In genomic region chr2:58521803-58522602, GRCh38 we compare ENCODE assay signal across 14 cellular contexts.
DNase-seq lines count a peak whose midpoint lies in the region; ATAC-seq and TF ChIP-seq lines count a peak whose summit lies in the region.
"Had no signal": no experiment of that assay in that cellular context is flagged by ENCODE, and none has a peak within 500 bp of the region (broad histone marks: within the 10 kb centered on the region; RNA-seq: fewer than 3 reads in every experiment).

No MANE protein-coding gene starts in this region.

- no peaks in the 10 kb centered on the region for H3K9me2 ChIP-seq in SK-N-SH

- no peaks in the 10 kb centered on the region for H3K27me3 Mint-ChIP-seq in activated naive CD8-positive, alpha-beta T cell treated with anti-CD3 and anti-CD28 coated beads for 36 hours
- H3K27me3 Mint-ChIP-seq in immature natural killer cell (ENCODE audit: low read depth in 3 of 3) = peaks cover 0 to 2% (median 1%) of the 10 kb centered on the region in 3 donors

- ATAC-seq in GM21390 (IDR thresholded peaks at IDR 0.05; ENCODE audit: unreplicated experiment) = no peak
- ATAC-seq: naive thymus-derived CD4-positive, alpha-beta T cell; T-cell had no signal

- CTCF ChIA-PET in SK-N-SH (lab: Yijun Ruan, JAX) = interaction anchor here (1.0 to 1.5 kb wide), 2 partner anchors 32 to 74 kb away, joined by 3 to 4 read pairs; no protein-coding TSS in a partner anchor

- no peak overlapping the region for H3K27ac Mint-ChIP-seq in activated naive CD8-positive, alpha-beta T cell treated with anti-CD3 and anti-CD28 coated beads for 36 hours
- no peak overlapping the region for H3K27ac Mint-ChIP-seq in immature natural killer cell
- H3K27ac Mint-ChIP-seq: activated CD4-positive, alpha-beta T cell treated with anti-CD3 and anti-CD28 coated beads, Interleukin-2, amount 10 ng/mL, durations not matched to agents 24 days and 14 days; naive thymus-derived CD4-positive, alpha-beta T cell; T-cell had no signal

- WGBS in SK-N-SH (ENCODE audit: low lambda C conversion rate) = 35% methylated on average over 8 of the region's 8 CpGs

- no peak for TF ChIP-seq CTCF in SK-N-SH (IDR thresholded peaks at IDR 0.05)

- no peaks in the 10 kb centered on the region for H3K36me3 Mint-ChIP-seq in activated naive CD8-positive, alpha-beta T cell treated with anti-CD3 and anti-CD28 coated beads for 36 hours
- H3K36me3 Mint-ChIP-seq in immature natural killer cell = no peaks in the 10 kb centered on the region
- H3K36me3 Mint-ChIP-seq: naive thymus-derived CD4-positive, alpha-beta T cell; T-cell had no signal

- no peaks in the 10 kb centered on the region for H3K9me3 Mint-ChIP-seq in activated naive CD8-positive, alpha-beta T cell treated with anti-CD3 and anti-CD28 coated beads for 36 hours
- H3K9me3 Mint-ChIP-seq in immature natural killer cell = no peaks in the 10 kb centered on the region
- H3K9me3 Mint-ChIP-seq: activated CD4-positive, alpha-beta T cell treated with anti-CD3 and anti-CD28 coated beads, Interleukin-2, amount 10 ng/mL, durations not matched to agents 24 days and 14 days; naive thymus-derived CD4-positive, alpha-beta T cell; T-cell had no signal

- H3K9ac ChIP-seq in SK-N-SH = no peak overlapping the region
- H3K9ac ChIP-seq: KMS-11 had no signal

- no peak for TF ChIP-seq RAD21 in SK-N-SH (IDR thresholded peaks at IDR 0.05; ENCODE audit: low read length)

- no peaks in the 10 kb centered on the region for H3K79me2 ChIP-seq in SK-N-SH (ENCODE audit: insufficient read depth)

- H3K4me2 ChIP-seq in SK-N-SH = no peak overlapping the region
- H3K4me2 ChIP-seq: KMS-11 had no signal

- no peaks in the 10 kb centered on the region; the same call in 1 of the 2 replicates for H3K27me3 ChIP-seq in SK-N-SH (ENCODE audit: insufficient read depth)

- peak; percentile 22 for DNase-seq in HCEC 1CT
- DNase-seq in NCI-H2107 treated with DMSO at 0.1 percent for 48 hours (lab: John Stamatoyannopoulos, UW; ENCODE audit: unreplicated experiment) = peak; percentile 89
- DNase-seq in SK-N-SH = peak; percentile 9
- peak; percentile 42 for DNase-seq in renal cortical epithelial cell (ENCODE audit: low read depth)
- DNase-seq in germinal center (ENCODE audit: low spot score) = no peak
- DNase-seq in activated naive CD8-positive, alpha-beta T cell treated with anti-CD3 and anti-CD28 coated beads for 36 hours = no peak
- no peak for DNase-seq in immature natural killer cell
- DNase-seq: activated CD4-positive, alpha-beta T cell treated with anti-CD3 and anti-CD28 coated beads, Interleukin-2, amount 10 ng/mL, durations not matched to agents 24 days and 14 days; activated effector memory CD4-positive, alpha-beta T cell treated with Interleukin-2 at 50 U/mL for 16 hours; islet precursor cell; naive thymus-derived CD4-positive, alpha-beta T cell; T-cell had no signal

- H3K9me3 ChIP-seq in SK-N-SH = no peaks in the 10 kb centered on the region

- no peaks in the 10 kb centered on the region for H4K20me1 ChIP-seq in SK-N-SH (ENCODE audit: insufficient read depth)

- POLR2A ChIA-PET in SK-N-SH (lab: Yijun Ruan, JAX) = no interaction called here

- no peaks in the 10 kb centered on the region for H3F3A ChIP-seq in SK-N-SH (replicated peaks; ENCODE audit: insufficient read depth)

- TF ChIP-seq EP300 in SK-N-SH (IDR thresholded peaks at IDR 0.05; ENCODE audit: borderline replicate concordance in 1 of 2, low read depth in 1 of 2, low read length in 1 of 2) = no peak

- H3K4me1 Mint-ChIP-seq in activated naive CD8-positive, alpha-beta T cell treated with anti-CD3 and anti-CD28 coated beads for 36 hours = no peaks in the 10 kb centered on the region
- no peaks in the 10 kb centered on the region for H3K4me1 Mint-ChIP-seq in immature natural killer cell
- H3K4me1 Mint-ChIP-seq: activated CD4-positive, alpha-beta T cell treated with anti-CD3 and anti-CD28 coated beads, Interleukin-2, amount 10 ng/mL, durations not matched to agents 24 days and 14 days; naive thymus-derived CD4-positive, alpha-beta T cell; T-cell had no signal

- no peaks in the 10 kb centered on the region for H3K36me3 ChIP-seq in SK-N-SH (replicated peaks in 1 of 2; ENCODE audit: control insufficient read depth in 1 of 2, insufficient read depth in 2 of 2, low read length in 1 of 2)

- peak overlapping the region in 1 of 2 experiments; percentile 78; a peak in 2 of 4 replicates for H3K27ac ChIP-seq in SK-N-SH (ENCODE audit: low read depth in 2 of 2, low read length in 1 of 2)
- H3K27ac ChIP-seq: KMS-11 had no signal

- H3K4me3 ChIP-seq in SK-N-SH (ENCODE audit: low read depth in 2 of 2, low read length in 1 of 2) = no peak overlapping the region; a peak in 1 of 4 replicates

- H3K4me1 ChIP-seq in SK-N-SH (ENCODE audit: control insufficient read depth in 1 of 2, insufficient read depth in 2 of 2, low read depth in 1 of 2, low read length in 1 of 2) = peaks cover 0 to 8% of the 10 kb centered on the region in 2 experiments; a peak in 2 of 4 replicates

- no peak overlapping the region for H3K4me3 Mint-ChIP-seq in activated naive CD8-positive, alpha-beta T cell treated with anti-CD3 and anti-CD28 coated beads for 36 hours
- no peak overlapping the region for H3K4me3 Mint-ChIP-seq in immature natural killer cell
- H3K4me3 Mint-ChIP-seq: activated CD4-positive, alpha-beta T cell treated with anti-CD3 and anti-CD28 coated beads, Interleukin-2, amount 10 ng/mL, durations not matched to agents 24 days and 14 days; naive thymus-derived CD4-positive, alpha-beta T cell; T-cell had no signal

- no peak overlapping the region for H2AFZ ChIP-seq in SK-N-SH (ENCODE audit: low read depth)

TF ChIP-seq in SK-N-SH, 30 proteins besides CTCF, POLR2A, EP300 and RAD21:
- TF ChIP-seq POLR2AphosphoS5 (IDR thresholded peaks at IDR 0.05; ENCODE audit: low read depth, low read length) (no peak), NFIC (IDR thresholded peaks at IDR 0.05; ENCODE audit: borderline replicate concordance) (no peak), PBX3 (IDR thresholded peaks at IDR 0.05) (no peak), REST (IDR thresholded peaks at IDR 0.05; ENCODE audit: low read depth, low read length) (no peak), JUND (IDR thresholded peaks at IDR 0.05) (no peak), CHD2 (IDR thresholded peaks at IDR 0.05; ENCODE audit: low read length, partially characterized antibody) (no peak), IRF3 (IDR thresholded peaks at IDR 0.05; ENCODE audit: low read depth, low read length) (no peak), USF2 (IDR thresholded peaks at IDR 0.05; ENCODE audit: borderline replicate concordance, low read depth, low read length) (no peak), FOSL2 (IDR thresholded peaks at IDR 0.05; ENCODE audit: borderline replicate concordance, low read depth) (no peak), TCF12 (IDR thresholded peaks at IDR 0.05) (no peak), FOXM1 (IDR thresholded peaks at IDR 0.05; ENCODE audit: low read depth) (no peak), GATA2 (CRISPR knock-in tag; IDR thresholded peaks at IDR 0.05) (no peak)

Comparison
In these comparisons a context has a peak if more than half of its experiments do, and no peak if none do; other contexts are left out.
1. DNase-seq: peak in HCEC 1CT (single experiment), NCI-H2107 treated with DMSO at 0.1 percent for 48 hours (single experiment), SK-N-SH (single experiment) and renal cortical epithelial cell (single experiment); none in germinal center (single experiment), activated naive CD8-positive, alpha-beta T cell treated with anti-CD3 and anti-CD28 coated beads for 36 hours (single experiment) and immature natural killer cell (0 of 3).